In genomic region chrX:129875669-129876068, GRCh38 we compare ENCODE assay signal across 15 cellular contexts. TPM values are rescaled to one million over a fixed set of nuclear protein-coding genes. Genes with fewer than 3 reads are reported as not detected.
A peak's percentile ranks its signal among the peaks of the same experiment; 100 is the strongest.
DNase-seq lines count a peak whose midpoint lies in the region; ATAC-seq, FAIRE-seq and TF ChIP-seq lines count a peak whose summit lies in the region.
"Had no signal": no experiment of that assay in that cellular context is flagged by ENCODE, and none has a peak within 500 bp of the region (broad histone marks: within the 10 kb centered on the region; RNA-seq: fewer than 3 reads in every experiment).

No MANE protein-coding gene starts in this region.

- H3K4me3 ChIP-seq in WERI-Rb-1 (ENCODE audit: low read depth, low read length) (no peak overlapping the region), heart left ventricle (no peak overlapping the region)
- H3K4me3 ChIP-seq: suprapubic skin had no signal

- FAIRE-seq in GM12892 (lab: Jason Lieb, UNC), result no peak
- FAIRE-seq: D721Med had no signal

- H3K4me1 ChIP-seq in heart left ventricle, result no peaks in the 10 kb centered on the region
- H3K4me1 ChIP-seq: parathyroid adenoma, suprapubic skin had no signal

- H3K9me3 ChIP-seq in WERI-Rb-1 (ENCODE audit: severe bottlenecking) (peaks cover 15% of the 10 kb centered on the region), heart left ventricle (peaks cover 0 to 9% (median 0%) of the 10 kb centered on the region in 12 donors)
- H3K9me3 ChIP-seq: suprapubic skin had no signal

- H3K27ac ChIP-seq in WERI-Rb-1, result peak overlapping the region; percentile 64
- H3K27ac ChIP-seq in heart left ventricle, result no peak overlapping the region
- H3K27ac ChIP-seq: parathyroid adenoma, suprapubic skin had no signal

- peak; percentile 5 for DNase-seq in COLO668 (lab: John Stamatoyannopoulos, UW; ENCODE audit: unreplicated experiment)
- DNase-seq in HT-29 (ENCODE audit: low spot score), result peak; percentile 11
- no peak for DNase-seq in WERI-Rb-1
- DNase-seq in iris pigment epithelial cell (ENCODE audit: low read depth), result peak; percentile 74
- DNase-seq in activated CD4-positive, alpha-beta T cell treated with anti-CD3 and anti-CD28 coated beads for 48 hours, result no peak
- no peak for DNase-seq in heart left ventricle
- no peak for DNase-seq in GM12892 (ENCODE audit: insufficient read length)
- DNase-seq in DMS79 (lab: John Stamatoyannopoulos, UW), result no peak
- DNase-seq: activated T-cell treated with anti-CD3 and anti-CD28 coated beads, Interleukin-2, amount 50 U/mL, for 4 hours; central memory CD4-positive, alpha-beta T cell; NCI-H2029; stimulated activated CD4-positive, alpha-beta T cell treated with anti-CD3 and anti-CD28 coated beads, Interleukin-4, amount 100 ng/mL, for 24 hours had no signal

- TF ChIP-seq POLR2A in heart left ventricle (IDR thresholded peaks at IDR 0.05) (no peak), GM12892 (IDR thresholded peaks at IDR 0.05; ENCODE audit: low read depth, low read length) (no peak)

- no peak for ATAC-seq in heart left ventricle
- ATAC-seq: activated T-cell treated with anti-CD3 and anti-CD28 coated beads, Interleukin-2, amount 50 U/mL, for 4 hours had no signal

- H3K27me3 ChIP-seq in WERI-Rb-1 (ENCODE audit: insufficient read depth, low read depth, severe bottlenecking) (peaks cover 5% of the 10 kb centered on the region), heart left ventricle (peaks cover 0 to 3% (median 0%) of the 10 kb centered on the region in 9 donors)
- H3K27me3 ChIP-seq: suprapubic skin had no signal

- intact Hi-C loops in heart left ventricle (cut with DNase I), result no loop called here

- TF ChIP-seq CTCF in WERI-Rb-1 (IDR thresholded peaks at IDR 0.05; ENCODE audit: low read depth, low read length) (no peak), heart left ventricle (IDR thresholded peaks at IDR 0.05) (no peak)

- 45 to 56% (median 54%) methylated on average over 3 of the region's 3 CpGs for WGBS in heart left ventricle, 4 donors

- H3K36me3 ChIP-seq in WERI-Rb-1, result no peaks in the 10 kb centered on the region
- no peaks in the 10 kb centered on the region for H3K36me3 ChIP-seq in heart left ventricle
- H3K36me3 ChIP-seq: suprapubic skin had no signal

RNA-seq across cellular contexts. Expression of gene UTP14A, which starts 30.3 kb away (rescaled TPM):
- 19.0 and 19.5 TPM in 2 replicates for total RNA-seq in HT-29 (2014; rRNA removed; shearing (Covaris generic))
- 10 to 100 TPM in 3 of 9 donors, 1 to 10 TPM in 6; 7.3 to 10.6 (median 9.0) TPM for total RNA-seq in heart left ventricle
- 10 to 100 TPM in 1 of 2 donors, 1 to 10 TPM in 1; 5.6 to 14.0 TPM for polyA plus RNA-seq in heart left ventricle
- 21.3 TPM for polyA plus RNA-seq in GM12892 (2012; ENCODE audit: missing spikeins)

RNA-seq across cellular contexts. Expression of gene ZDHHC9, which starts 32.0 kb away (rescaled TPM):
- 38.6 and 46.7 TPM in 2 replicates for total RNA-seq in HT-29 (2014; rRNA removed; shearing (Covaris generic))
- 10 to 100 TPM in 7 of 9 donors, 1 to 10 TPM in 2; 8.1 to 39.0 (median 13.2) TPM for total RNA-seq in heart left ventricle
- 10 to 100 TPM in 1 of 2 donors, 1 to 10 TPM in 1; 3.5 to 30.8 TPM for polyA plus RNA-seq in heart left ventricle
- polyA plus RNA-seq in GM12892 (2012; ENCODE audit: missing spikeins), result 5.6 TPM

Comparison
In these comparisons a context has a peak if more than half of its experiments do, and no peak if none do; other contexts are left out.
1. DNase-seq: peak in COLO668 (single experiment), HT-29 (single experiment) and iris pigment epithelial cell (single experiment); none in WERI-Rb-1 (single experiment), activated CD4-positive, alpha-beta T cell treated with anti-CD3 and anti-CD28 coated beads for 48 hours (single experiment), heart left ventricle (0 of 5), GM12892 (single experiment) and DMS79 (single experiment).